ENCODE assay signal across 1 cellular context in the genomic region with DNA sequence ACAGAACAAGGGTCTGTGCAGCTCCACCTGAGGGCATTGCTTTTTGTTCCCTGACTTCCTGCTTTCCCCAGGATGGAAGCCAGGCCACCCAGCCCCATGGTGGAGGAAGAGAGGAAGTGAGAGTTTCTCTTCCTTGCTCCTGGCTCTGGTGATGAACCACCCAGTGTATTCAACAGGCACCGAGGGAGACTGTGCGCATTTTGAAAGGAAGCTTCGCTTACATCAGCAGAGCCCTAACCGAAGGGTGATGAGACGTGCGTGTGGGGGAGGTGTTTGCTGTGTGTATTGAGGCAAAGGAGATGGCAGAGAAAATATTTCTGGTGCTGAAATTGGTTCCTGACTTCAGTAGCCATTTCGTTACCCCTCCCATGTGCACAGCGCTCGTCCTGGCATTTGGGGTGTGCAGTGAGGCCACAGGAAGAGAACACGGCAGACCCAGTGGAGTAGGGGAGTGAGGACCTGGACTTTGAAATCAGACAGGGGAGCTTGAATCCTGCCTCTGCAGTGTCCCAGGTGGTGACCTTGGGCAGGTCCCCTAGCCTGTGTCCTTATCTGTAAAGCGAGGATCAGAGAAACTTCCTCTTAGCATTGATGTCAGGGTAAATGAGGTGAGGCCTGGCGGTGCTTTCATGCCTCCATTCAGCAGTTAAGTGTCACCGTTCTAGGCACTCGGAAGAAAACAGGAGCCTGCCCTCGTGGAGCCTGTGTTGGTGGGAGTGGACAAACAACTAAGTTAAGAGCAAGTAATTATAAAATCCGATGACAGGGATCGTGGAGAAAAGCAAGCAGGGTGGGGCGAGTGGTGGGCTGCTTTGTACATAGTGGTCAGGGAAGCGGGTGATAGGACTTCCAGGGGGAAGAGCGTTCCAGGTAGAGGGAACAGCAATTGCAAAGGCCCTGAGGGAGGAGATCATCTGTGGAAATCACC.
A peak's percentile ranks its signal among the peaks of the same experiment; 100 is the strongest.
TF ChIP-seq lines count a peak whose summit lies in the region.

No MANE protein-coding gene starts in this region.

TF ChIP-seq in HepG2, 621 proteins besides CTCF, POLR2A, EP300 and RAD21 (continued from another document):
- no peak for TF ChIP-seq E2F5 (CRISPR knock-in tag; conservative IDR thresholded peaks at IDR 0.05)
- peak; percentile 76; the same call in 1 of the 2 replicates for TF ChIP-seq ZNF737 (CRISPR knock-in tag; IDR thresholded peaks at IDR 0.05; ENCODE audit: borderline replicate concordance)
- peak; percentile 95; the same call in 1 of the 2 replicates for TF ChIP-seq ZNF609 (CRISPR knock-in tag; IDR thresholded peaks at IDR 0.05; ENCODE audit: borderline replicate concordance)
- TF ChIP-seq ZMYM3 (CRISPR knock-in tag; IDR thresholded peaks at IDR 0.05) = peak; percentile 96
- TF ChIP-seq, protein P1, sequence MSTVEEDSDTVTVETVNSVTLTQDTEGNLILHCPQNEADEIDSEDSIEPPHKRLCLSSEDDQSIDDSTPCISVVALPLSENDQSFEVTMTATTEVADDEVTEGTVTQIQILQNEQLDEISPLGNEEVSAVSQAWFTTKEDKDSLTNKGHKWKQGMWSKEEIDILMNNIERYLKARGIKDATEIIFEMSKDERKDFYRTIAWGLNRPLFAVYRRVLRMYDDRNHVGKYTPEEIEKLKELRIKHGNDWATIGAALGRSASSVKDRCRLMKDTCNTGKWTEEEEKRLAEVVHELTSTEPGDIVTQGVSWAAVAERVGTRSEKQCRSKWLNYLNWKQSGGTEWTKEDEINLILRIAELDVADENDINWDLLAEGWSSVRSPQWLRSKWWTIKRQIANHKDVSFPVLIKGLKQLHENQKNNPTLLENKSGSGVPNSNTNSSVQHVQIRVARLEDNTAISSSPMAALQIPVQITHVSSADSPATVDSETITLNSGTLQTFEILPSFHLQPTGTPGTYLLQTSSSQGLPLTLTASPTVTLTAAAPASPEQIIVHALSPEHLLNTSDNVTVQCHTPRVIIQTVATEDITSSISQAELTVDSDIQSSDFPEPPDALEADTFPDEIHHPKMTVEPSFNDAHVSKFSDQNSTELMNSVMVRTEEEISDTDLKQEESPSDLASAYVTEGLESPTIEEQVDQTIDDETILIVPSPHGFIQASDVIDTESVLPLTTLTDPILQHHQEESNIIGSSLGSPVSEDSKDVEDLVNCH (CRISPR knock-in tag; IDR thresholded peaks at IDR 0.05) = no peak
- peak; percentile 7; the same call in 1 of the 2 replicates for TF ChIP-seq ZNF563 (CRISPR knock-in tag; IDR thresholded peaks at IDR 0.05)
- peak; percentile 99 for TF ChIP-seq ZNF326 (CRISPR knock-in tag; IDR thresholded peaks at IDR 0.05; ENCODE audit: borderline replicate concordance)
